ENCODE assay signal across 20 cellular contexts in genomic region chr20:56978475-56978874, GRCh38.
A peak's percentile ranks its signal among the peaks of the same experiment; 100 is the strongest.
DNase-seq lines count a peak whose midpoint lies in the region; ATAC-seq, FAIRE-seq and TF ChIP-seq lines count a peak whose summit lies in the region.
"Had no signal": no experiment of that assay in that cellular context is flagged by ENCODE, and none has a peak within 500 bp of the region (broad histone marks: within the 10 kb centered on the region; RNA-seq: fewer than 3 reads in every experiment).

No MANE protein-coding gene starts in this region.

- no peaks in the 10 kb centered on the region for H3K9me3 ChIP-seq in testis
- H3K9me3 ChIP-seq: Caco-2 had no signal

- H3K27me3 ChIP-seq in testis: no peaks in the 10 kb centered on the region

- FAIRE-seq in HTR-8/SVneo (lab: Jason Lieb, UNC): peak; percentile 80
- FAIRE-seq: A204.1, D721Med, H1, K562 had no signal

- intact Hi-C loops in testis (cut with DNase I; ENCODE audit: low total_unique reads): no loop called here

- WGBS in testis, 2 donors: 75 to 82% methylated on average over 13 of the region's 13 CpGs

- no peak for TF ChIP-seq POLR2A in testis (IDR thresholded peaks at IDR 0.05)

- H3K27ac ChIP-seq in testis: no peak overlapping the region
- H3K27ac ChIP-seq: C4-2B had no signal

- H3K9me3 Mint-ChIP-seq in nephron progenitor cell: peaks cover 4% of the 10 kb centered on the region
- H3K9me3 Mint-ChIP-seq: CD4-positive, alpha-beta T cell; H9 had no signal

- DNase-seq in HTR-8/SVneo (ENCODE audit: insufficient read length, low spot score) (no peak), RPMI8226 (peak; percentile 18), nephron progenitor cell (no peak), AG08396 (ENCODE audit: low spot score) (no peak), NCI-H748 (lab: John Stamatoyannopoulos, UW; ENCODE audit: unreplicated experiment) (no peak), testis (no peak)
- DNase-seq: ACHN; AML-193; Caco-2; CD4-positive, alpha-beta T cell; DMS79 treated with DMSO at 0.1 percent for 48 hours; GF-D8; H9; IMR-90 had no signal

- H3K4me3 Mint-ChIP-seq in nephron progenitor cell: no peak overlapping the region
- H3K4me3 Mint-ChIP-seq: CD4-positive, alpha-beta T cell; H9 had no signal

- H3K36me3 ChIP-seq in testis (ENCODE audit: low read depth, missing control alignments): no peaks in the 10 kb centered on the region

- peaks cover 36% of the 10 kb centered on the region for H3K4me1 Mint-ChIP-seq in nephron progenitor cell

- TF ChIP-seq CTCF in nephron progenitor cell (IDR thresholded peaks at IDR 0.05): no peak
- TF ChIP-seq CTCF in testis (IDR thresholded peaks at IDR 0.05): no peak

- no peak for ATAC-seq in HG03469 (IDR thresholded peaks at IDR 0.05; ENCODE audit: unreplicated experiment)
- ATAC-seq: K562 had no signal

- H3K27ac Mint-ChIP-seq in nephron progenitor cell: peak overlapping the region; percentile 41
- H3K27ac Mint-ChIP-seq: CD4-positive, alpha-beta T cell had no signal

- no peak overlapping the region for H3K4me3 ChIP-seq in testis
- H3K4me3 ChIP-seq: K562 had no signal

- H3K36me3 Mint-ChIP-seq in nephron progenitor cell (ENCODE audit: low read depth): no peaks in the 10 kb centered on the region

- H3K4me1 ChIP-seq in testis: no peaks in the 10 kb centered on the region
- H3K4me1 ChIP-seq: Caco-2 had no signal

- H3K27me3 Mint-ChIP-seq in nephron progenitor cell (ENCODE audit: low read depth, poor library complexity): peaks cover 63% of the 10 kb centered on the region
